In the genomic region with DNA sequence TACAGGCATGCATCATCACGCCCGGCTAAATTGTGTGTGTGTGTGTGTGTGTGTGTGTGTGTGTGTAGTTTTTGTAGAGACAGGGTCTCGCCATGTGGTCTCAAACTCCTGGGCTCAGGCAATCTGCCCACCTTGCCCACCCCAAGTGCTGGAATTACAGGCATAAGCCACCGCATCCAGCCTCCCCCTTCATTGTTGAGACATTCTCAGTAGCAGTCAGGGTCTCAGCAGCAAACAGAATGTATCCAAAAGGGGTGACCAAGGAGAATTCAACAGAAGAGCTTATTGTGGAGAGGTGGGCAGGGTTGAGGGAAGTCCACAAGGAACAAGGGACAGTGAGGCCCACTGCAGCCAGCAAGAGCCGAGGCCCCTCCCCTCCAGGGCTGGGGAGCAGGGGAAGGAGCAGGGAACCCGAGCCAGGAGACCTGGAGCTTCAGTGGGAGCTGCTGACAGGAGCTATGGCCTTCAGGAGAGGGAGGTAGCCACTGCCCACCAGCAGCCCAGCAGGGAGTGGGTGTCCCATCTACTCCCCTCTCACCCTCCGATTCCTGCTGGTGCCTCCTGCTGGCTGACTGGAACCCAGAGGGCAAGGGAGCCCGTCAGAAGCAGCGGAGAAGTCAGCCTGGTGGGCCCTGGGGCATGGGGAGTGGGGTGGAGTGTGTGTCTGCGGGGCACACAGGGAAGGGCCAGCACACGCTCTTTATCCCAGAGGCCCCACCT, we compare ENCODE assay signal across 12 cellular contexts. TPM values are rescaled to one million over a fixed set of nuclear protein-coding genes. Genes with fewer than 3 reads are reported as not detected.
DNase-seq lines count a peak whose midpoint lies in the region; ATAC-seq and TF ChIP-seq lines count a peak whose summit lies in the region.
"Had no signal": no experiment of that assay in that cellular context is flagged by ENCODE, and none has a peak within 500 bp of the region (broad histone marks: within the 10 kb centered on the region; RNA-seq: fewer than 3 reads in every experiment).

No MANE protein-coding gene starts in this region.

- no peaks in the 10 kb centered on the region; the same call in 1 of the 2 replicates for H3K27me3 Mint-ChIP-seq in WTC11 (ENCODE audit: low read depth)

- H3K79me2 ChIP-seq in hepatocyte, result no peaks in the 10 kb centered on the region

- H3K9me2 ChIP-seq in hepatocyte (replicated peaks; ENCODE audit: insufficient read depth), result no peaks in the 10 kb centered on the region

- peak overlapping the region; percentile 93; the same call in 1 of the 2 replicates for H3K27ac Mint-ChIP-seq in WTC11
- H3K27ac Mint-ChIP-seq: activated naive CD8-positive, alpha-beta T cell treated with anti-CD3 and anti-CD28 coated beads, Interleukin-2, amount 50 U/mL, for 24 hours had no signal

- H3K36me3 ChIP-seq in H7 (replicated peaks; ENCODE audit: control insufficient read depth, insufficient read depth, low read length), result no peaks in the 10 kb centered on the region
- no peaks in the 10 kb centered on the region for H3K36me3 ChIP-seq in hepatocyte (replicated peaks; ENCODE audit: insufficient read depth, low read depth)
- no peaks in the 10 kb centered on the region for H3K36me3 ChIP-seq in skeletal muscle tissue (ENCODE audit: control insufficient read depth in 3 of 3, insufficient read depth in 3 of 3, low read length in 3 of 3)
- H3K36me3 ChIP-seq: ovary, tibial nerve had no signal

- H3K4me1 Mint-ChIP-seq in WTC11, result peaks cover 63% of the 10 kb centered on the region

- H3K4me1 ChIP-seq in hepatocyte (ENCODE audit: insufficient read depth), result peaks cover 19% of the 10 kb centered on the region
- H3K4me1 ChIP-seq in skeletal muscle tissue (ENCODE audit: control insufficient read depth in 3 of 3, insufficient read depth in 3 of 3, low read length in 3 of 3), result peaks cover 27 to 34% (median 30%) of the 10 kb centered on the region in 3 donors

- H4K20me1 ChIP-seq in hepatocyte (ENCODE audit: insufficient read depth, poor library complexity, severe bottlenecking), result no peaks in the 10 kb centered on the region

- ATAC-seq in WTC11, result peak; percentile 13
- ATAC-seq in GM19035 (IDR thresholded peaks at IDR 0.05; ENCODE audit: unreplicated experiment), result no peak
- no peak for ATAC-seq in GM19455 (IDR thresholded peaks at IDR 0.05; ENCODE audit: unreplicated experiment)

- H2AFZ ChIP-seq in hepatocyte, result no peak overlapping the region

- DNase-seq in H7 (peak; percentile 72), WTC11 (ENCODE audit: low spot score) (no peak), hepatocyte (ENCODE audit: low spot score) (no peak), NCI-H510A treated with DMSO at 0.1 percent for 48 hours (lab: John Stamatoyannopoulos, UW) (no peak), occipital lobe (lab: John Stamatoyannopoulos, UW) (no peak)
- DNase-seq: activated naive CD8-positive, alpha-beta T cell treated with anti-CD3 and anti-CD28 coated beads, Interleukin-2, amount 50 U/mL, for 24 hours; CD4-positive, alpha-beta memory T cell; ovary had no signal

- H3K27me3 ChIP-seq in H7 (ENCODE audit: control insufficient read depth, insufficient read depth, low read length), result no peaks in the 10 kb centered on the region
- no peaks in the 10 kb centered on the region for H3K27me3 ChIP-seq in hepatocyte
- H3K27me3 ChIP-seq in skeletal muscle tissue (ENCODE audit: control insufficient read depth in 3 of 3, insufficient read depth in 3 of 3, low read length in 3 of 3), result no peaks in the 10 kb centered on the region
- H3K27me3 ChIP-seq: ovary, tibial nerve had no signal

- H3K9me3 ChIP-seq in hepatocyte (ENCODE audit: low read depth) (no peaks in the 10 kb centered on the region), skeletal muscle tissue (ENCODE audit: control insufficient read depth in 3 of 3, low read length in 3 of 3) (no peaks in the 10 kb centered on the region)
- H3K9me3 ChIP-seq: ovary, tibial nerve had no signal

- WGBS in hepatocyte (ENCODE audit: low lambda C conversion rate, missing lambda C conversion rate), result 71% methylated on average over 10 of the region's 11 CpGs

- peak overlapping the region; percentile 67 for H3K27ac ChIP-seq in hepatocyte
- H3K27ac ChIP-seq in skeletal muscle tissue (ENCODE audit: low read depth, low read length), result no peak overlapping the region
- H3K27ac ChIP-seq: ovary had no signal

- H3K36me3 Mint-ChIP-seq in WTC11, result no peaks in the 10 kb centered on the region
- H3K36me3 Mint-ChIP-seq: CD4-positive, alpha-beta memory T cell had no signal

- no peak for TF ChIP-seq CTCF in WTC11 (IDR thresholded peaks at IDR 0.05)
- peak; percentile 16 for TF ChIP-seq CTCF in hepatocyte (IDR thresholded peaks at IDR 0.05; ENCODE audit: poor library complexity)

- POLR2A ChIA-PET in WTC11 (lab: Charles Lee), result no interaction called here

- H3K9me3 Mint-ChIP-seq in WTC11, result no peaks in the 10 kb centered on the region
- H3K9me3 Mint-ChIP-seq: activated naive CD8-positive, alpha-beta T cell treated with anti-CD3 and anti-CD28 coated beads, Interleukin-2, amount 50 U/mL, for 24 hours; CD4-positive, alpha-beta memory T cell had no signal

- H3K9ac ChIP-seq in skeletal muscle tissue (ENCODE audit: low read depth in 1 of 3, low read length in 3 of 3), result peak overlapping the region in 2 of 3 donors; percentile 17 to 43

- CTCF ChIA-PET in WTC11 (lab: Charles Lee), result interaction anchor here (1.1 to 13.5 kb wide), 9 partner anchors 9 to 285 kb away, joined by 3 to 431 read pairs (median 4); a partner anchor contains a TSS

- H3K4me3 ChIP-seq in H7 (ENCODE audit: insufficient read depth, low read depth, low read length) (no peak overlapping the region), hepatocyte (no peak overlapping the region), skeletal muscle tissue (ENCODE audit: low read length in 3 of 3) (no peak overlapping the region)
- H3K4me3 ChIP-seq: ovary, tibial nerve had no signal

- no peak overlapping the region for H3K4me2 ChIP-seq in hepatocyte

- H3K4me3 Mint-ChIP-seq in WTC11, result no peak overlapping the region
- H3K4me3 Mint-ChIP-seq: activated naive CD8-positive, alpha-beta T cell treated with anti-CD3 and anti-CD28 coated beads, Interleukin-2, amount 50 U/mL, for 24 hours; CD4-positive, alpha-beta memory T cell had no signal

TF ChIP-seq in WTC11, 78 proteins besides CTCF, POLR2A, EP300 and RAD21:
- no peak for TF ChIP-seq NR1H2 (CRISPR knock-in tag; IDR thresholded peaks at IDR 0.05)
- TF ChIP-seq NFYB (CRISPR knock-in tag; conservative IDR thresholded peaks at IDR 0.05; ENCODE audit: low read depth), result no peak
- TF ChIP-seq ZNF423 (CRISPR knock-in tag; IDR thresholded peaks at IDR 0.05), result no peak
- 0 out of 2 replicates have a peak, but pooled peaks have one; percentile 30 for TF ChIP-seq TEAD1 (CRISPR knock-in tag; IDR thresholded peaks at IDR 0.05)

RNA-seq across cellular contexts. Expression of a gene that starts 37.1 kb away (rescaled TPM):
- 36.5 and 43.6 TPM in 2 replicates for total RNA-seq in H7 (2014; rRNA removed; shearing (Covaris generic))
- total RNA-seq in WTC11 (2021) (36.8 to 46.4 TPM (median 38.4 TPM) in 3 replicates), hepatocyte (36.3 and 85.7 TPM in 2 replicates), skeletal muscle tissue (0.52 TPM), occipital lobe (not detected)
- 43.6 and 52.2 TPM in 2 replicates for polyA plus RNA-seq in hepatocyte
- total RNA-seq: CD4-positive, alpha-beta memory T cell had no signal

Comparison
In these comparisons a context has a peak if more than half of its experiments do, and no peak if none do; other contexts are left out.
1. RNA of a gene that starts 37.1 kb away (total RNA-seq): 36.3 to 85.7 TPM in hepatocyte, 36.8 to 46.4 TPM in WTC11 and 36.5 to 43.6 TPM in H7; 0.52 TPM in skeletal muscle tissue (single experiment) and not detected in occipital lobe (single experiment); every median in the first group is over 10 times any median in the second.